In genomic region chr21:34790834-34791233, GRCh38 we compare ENCODE assay signal across 14 cellular contexts.
"Had no signal": no experiment of that assay in that cellular context is flagged by ENCODE, and none has a peak within 500 bp of the region (broad histone marks: within the 10 kb centered on the region; RNA-seq: fewer than 3 reads in every experiment).

No MANE protein-coding gene starts in this region.

- H3K27me3 ChIP-seq: adrenal gland had no signal

- H3K9me3 Mint-ChIP-seq: activated CD4-positive, alpha-beta T cell treated with anti-CD3 and anti-CD28 coated beads, Interleukin-2, amount 10 ng/mL, durations not matched to agents 7 days and 5 days; activated naive CD4-positive, alpha-beta T cell treated with anti-CD3 and anti-CD28 coated beads for 36 hours; activated T-helper 17 cell treated with anti-CD3 and anti-CD28 coated beads, Interleukin-2, amount 50 U/mL, for 72 hours; stimulated activated naive B cell treated with anti-CD40 and anti-IgM and Interleukin-4, amounts not matched to agents 10 μg/mL and 1 μg/mL and 100 μg/mL, for 72 hours; WTC11 had no signal

- H3K4me3 ChIP-seq: adrenal gland, lung had no signal

- H3K9me3 ChIP-seq: adrenal gland had no signal

- H3K27ac Mint-ChIP-seq: activated CD4-positive, alpha-beta T cell treated with anti-CD3 and anti-CD28 coated beads, Interleukin-2, amount 10 ng/mL, durations not matched to agents 7 days and 5 days; activated naive CD4-positive, alpha-beta T cell treated with anti-CD3 and anti-CD28 coated beads for 36 hours; activated T-helper 17 cell treated with anti-CD3 and anti-CD28 coated beads, Interleukin-2, amount 50 U/mL, for 72 hours; stimulated activated naive B cell treated with anti-CD40 and anti-IgM and Interleukin-4, amounts not matched to agents 10 μg/mL and 1 μg/mL and 100 μg/mL, for 72 hours; WTC11 had no signal

- H3K4me1 Mint-ChIP-seq: activated CD4-positive, alpha-beta T cell treated with anti-CD3 and anti-CD28 coated beads, Interleukin-2, amount 10 ng/mL, durations not matched to agents 7 days and 5 days; activated T-helper 17 cell treated with anti-CD3 and anti-CD28 coated beads, Interleukin-2, amount 50 U/mL, for 72 hours; stimulated activated naive B cell treated with anti-CD40 and anti-IgM and Interleukin-4, amounts not matched to agents 10 μg/mL and 1 μg/mL and 100 μg/mL, for 72 hours had no signal

- H3K27me3 Mint-ChIP-seq: activated CD4-positive, alpha-beta T cell treated with anti-CD3 and anti-CD28 coated beads, Interleukin-2, amount 10 ng/mL, durations not matched to agents 7 days and 5 days; activated T-helper 17 cell treated with anti-CD3 and anti-CD28 coated beads, Interleukin-2, amount 50 U/mL, for 72 hours; naive thymus-derived CD4-positive, alpha-beta T cell; stimulated activated naive B cell treated with anti-CD40 and anti-IgM and Interleukin-4, amounts not matched to agents 10 μg/mL and 1 μg/mL and 100 μg/mL, for 72 hours had no signal

- H3K36me3 ChIP-seq: adrenal gland had no signal

- H3K36me3 Mint-ChIP-seq: WTC11 had no signal

- H3K4me1 ChIP-seq: adrenal gland had no signal

- ATAC-seq: activated T-helper 17 cell treated with anti-CD3 and anti-CD28 coated beads, Interleukin-2, amount 50 U/mL, for 72 hours; left colon; naive thymus-derived CD4-positive, alpha-beta T cell; right cardiac atrium; stimulated activated naive B cell treated with anti-CD40 and anti-IgM and Interleukin-4, amounts not matched to agents 10 μg/mL and 1 μg/mL and 100 μg/mL, for 72 hours; WTC11 had no signal

- DNase-seq: activated CD4-positive, alpha-beta T cell treated with anti-CD3 and anti-CD28 coated beads, Interleukin-2, amount 10 ng/mL, durations not matched to agents 7 days and 5 days; activated CD8-positive, alpha-beta memory T cell treated with anti-CD3 and anti-CD28 coated beads for 24 hours; activated naive CD4-positive, alpha-beta T cell treated with anti-CD3 and anti-CD28 coated beads for 36 hours; adrenal gland; foreskin melanocyte; head of caudate nucleus; left colon; naive thymus-derived CD4-positive, alpha-beta T cell; right cardiac atrium; stimulated activated naive B cell treated with anti-CD40 and anti-IgM and Interleukin-4, amounts not matched to agents 10 μg/mL and 1 μg/mL and 100 μg/mL, for 72 hours; trophoblast cell had no signal

- H3K4me3 Mint-ChIP-seq: activated CD4-positive, alpha-beta T cell treated with anti-CD3 and anti-CD28 coated beads, Interleukin-2, amount 10 ng/mL, durations not matched to agents 7 days and 5 days; activated naive CD4-positive, alpha-beta T cell treated with anti-CD3 and anti-CD28 coated beads for 36 hours; activated T-helper 17 cell treated with anti-CD3 and anti-CD28 coated beads, Interleukin-2, amount 50 U/mL, for 72 hours; naive thymus-derived CD4-positive, alpha-beta T cell; stimulated activated naive B cell treated with anti-CD40 and anti-IgM and Interleukin-4, amounts not matched to agents 10 μg/mL and 1 μg/mL and 100 μg/mL, for 72 hours; WTC11 had no signal
